ENCODE assay signal across 8 cellular contexts in genomic region chr20:23441850-23442313, GRCh38. TPM values are rescaled to one million over a fixed set of nuclear protein-coding genes. Genes with fewer than 3 reads are reported as not detected.
A peak's percentile ranks its signal among the peaks of the same experiment; 100 is the strongest.
DNase-seq lines count a peak whose midpoint lies in the region; ATAC-seq and TF ChIP-seq lines count a peak whose summit lies in the region.

No MANE protein-coding gene starts in this region.

- H3K9me3 Mint-ChIP-seq in activated naive CD8-positive, alpha-beta T cell treated with anti-CD3 and anti-CD28 coated beads, Interleukin-2, amount 50 U/mL, for 24 hours: no peaks in the 10 kb centered on the region

- H3K9me3 ChIP-seq in psoas muscle: no peaks in the 10 kb centered on the region

- intact Hi-C loops in left cardiac atrium (cut with DNase I): loop anchor here (5.0 to 10.0 kb wide), 2 partner anchors 160 to 163 kb away; partner anchors contain the start of gene CST9 (in 1 of the 2)
- intact Hi-C loops in psoas muscle (cut with DNase I): loop anchor here (2.0 to 10.0 kb wide), 4 partner anchors 165 to 555 kb away; partner anchors contain the start of gene CST9 (in 1 of the 2)

- WGBS in psoas muscle, 3 donors: 13 to 19% (median 17%) methylated on average over 8 of the region's 8 CpGs

- no peak overlapping the region for H3K4me3 Mint-ChIP-seq in activated naive CD8-positive, alpha-beta T cell treated with anti-CD3 and anti-CD28 coated beads, Interleukin-2, amount 50 U/mL, for 24 hours

- no peaks in the 10 kb centered on the region for H3K36me3 Mint-ChIP-seq in activated naive CD8-positive, alpha-beta T cell treated with anti-CD3 and anti-CD28 coated beads, Interleukin-2, amount 50 U/mL, for 24 hours (ENCODE audit: low read depth)

- H3K4me1 ChIP-seq in psoas muscle: no peaks in the 10 kb centered on the region

- H3K36me3 ChIP-seq in psoas muscle (ENCODE audit: insufficient read depth in 1 of 2, low read depth in 1 of 2): no peaks in the 10 kb centered on the region

- H3K4me1 Mint-ChIP-seq in activated naive CD8-positive, alpha-beta T cell treated with anti-CD3 and anti-CD28 coated beads, Interleukin-2, amount 50 U/mL, for 24 hours: no peaks in the 10 kb centered on the region

- DNase-seq in DMS 273 (lab: John Stamatoyannopoulos, UW; ENCODE audit: unreplicated experiment): peak; percentile 90
- DNase-seq in LoVo (ENCODE audit: low spot score): peak; percentile 53
- DNase-seq in activated naive CD8-positive, alpha-beta T cell treated with anti-CD3 and anti-CD28 coated beads, Interleukin-2, amount 50 U/mL, for 24 hours: peak; percentile 72
- DNase-seq in left cardiac atrium: peak; percentile 60
- DNase-seq in psoas muscle: peak; percentile 46 to 61

- H3K27ac ChIP-seq in psoas muscle: no peak overlapping the region

- peak; percentile 86 for TF ChIP-seq CTCF in psoas muscle (IDR thresholded peaks at IDR 0.05)

- no peak overlapping the region for H3K27ac Mint-ChIP-seq in activated naive CD8-positive, alpha-beta T cell treated with anti-CD3 and anti-CD28 coated beads, Interleukin-2, amount 50 U/mL, for 24 hours

- H3K27me3 Mint-ChIP-seq in activated naive CD8-positive, alpha-beta T cell treated with anti-CD3 and anti-CD28 coated beads, Interleukin-2, amount 50 U/mL, for 24 hours: peaks cover 1% of the 10 kb centered on the region

- no peak overlapping the region for H3K4me3 ChIP-seq in psoas muscle

- peak; percentile 65 for ATAC-seq in GM21423 (IDR thresholded peaks at IDR 0.05; ENCODE audit: unreplicated experiment)
- ATAC-seq in SK-N-SH treated with all-trans-retinoic acid at 6 μM for 48 hours: peak; percentile 89
- peak; percentile 83 for ATAC-seq in activated naive CD8-positive, alpha-beta T cell treated with anti-CD3 and anti-CD28 coated beads, Interleukin-2, amount 50 U/mL, for 24 hours
- peak; percentile 66 to 82 for ATAC-seq in left cardiac atrium
- peak; percentile 70 to 88 (median 82) for ATAC-seq in psoas muscle
- no peak for ATAC-seq in HG02938 (IDR thresholded peaks at IDR 0.05; ENCODE audit: unreplicated experiment)

- no peaks in the 10 kb centered on the region for H3K27me3 ChIP-seq in psoas muscle (ENCODE audit: insufficient read depth in 3 of 3, low read length in 2 of 3)

TF ChIP-seq in SK-N-SH treated with all-trans-retinoic acid at 6 μM for 48 hours, 23 proteins besides CTCF, POLR2A, EP300 and RAD21:
- TF ChIP-seq POU6F1 (CRISPR knock-in tag; IDR thresholded peaks at IDR 0.05; ENCODE audit: borderline replicate concordance, low read depth) (no peak), CSDC2 (CRISPR knock-in tag; IDR thresholded peaks at IDR 0.05) (no peak), RARB (CRISPR knock-in tag; IDR thresholded peaks at IDR 0.05) (no peak), BACH2 (CRISPR knock-in tag; IDR thresholded peaks at IDR 0.05; ENCODE audit: borderline replicate concordance) (no peak), ESRRG (CRISPR knock-in tag; IDR thresholded peaks at IDR 0.05) (no peak), ISL1 (CRISPR knock-in tag; IDR thresholded peaks at IDR 0.05) (no peak), CSRNP3 (CRISPR knock-in tag; IDR thresholded peaks at IDR 0.05) (no peak), ZNF70 (CRISPR knock-in tag; IDR thresholded peaks at IDR 0.05) (no peak), PPARA (CRISPR knock-in tag; IDR thresholded peaks at IDR 0.05; ENCODE audit: borderline replicate concordance) (no peak), SNAI2 (CRISPR knock-in tag; IDR thresholded peaks at IDR 0.05) (no peak), OSR1 (CRISPR knock-in tag; IDR thresholded peaks at IDR 0.05) (no peak)
- TF ChIP-seq, protein P1, sequence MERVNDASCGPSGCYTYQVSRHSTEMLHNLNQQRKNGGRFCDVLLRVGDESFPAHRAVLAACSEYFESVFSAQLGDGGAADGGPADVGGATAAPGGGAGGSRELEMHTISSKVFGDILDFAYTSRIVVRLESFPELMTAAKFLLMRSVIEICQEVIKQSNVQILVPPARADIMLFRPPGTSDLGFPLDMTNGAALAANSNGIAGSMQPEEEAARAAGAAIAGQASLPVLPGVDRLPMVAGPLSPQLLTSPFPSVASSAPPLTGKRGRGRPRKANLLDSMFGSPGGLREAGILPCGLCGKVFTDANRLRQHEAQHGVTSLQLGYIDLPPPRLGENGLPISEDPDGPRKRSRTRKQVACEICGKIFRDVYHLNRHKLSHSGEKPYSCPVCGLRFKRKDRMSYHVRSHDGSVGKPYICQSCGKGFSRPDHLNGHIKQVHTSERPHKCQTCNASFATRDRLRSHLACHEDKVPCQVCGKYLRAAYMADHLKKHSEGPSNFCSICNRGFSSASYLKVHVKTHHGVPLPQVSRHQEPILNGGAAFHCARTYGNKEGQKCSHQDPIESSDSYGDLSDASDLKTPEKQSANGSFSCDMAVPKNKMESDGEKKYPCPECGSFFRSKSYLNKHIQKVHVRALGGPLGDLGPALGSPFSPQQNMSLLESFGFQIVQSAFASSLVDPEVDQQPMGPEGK (CRISPR knock-in tag; IDR thresholded peaks at IDR 0.05; ENCODE audit: borderline replicate concordance): no peak

RNA-seq across cellular contexts. Expression of gene CSTL1, which starts 2.4 kb away (rescaled TPM):
- total RNA-seq in left cardiac atrium (not detected), psoas muscle (not detected)
- not detected for polyA plus RNA-seq in psoas muscle

RNA-seq across cellular contexts. Expression of gene CST11, which starts 10.8 kb away (rescaled TPM):
- not detected for total RNA-seq in left cardiac atrium
- not detected for total RNA-seq in psoas muscle
- not detected for polyA plus RNA-seq in psoas muscle

RNA-seq across cellular contexts. Expression of gene NAPB, which starts 20.6 kb away (rescaled TPM):
- total RNA-seq in left cardiac atrium (1 to 10 TPM; 4.9 to 7.2 TPM), psoas muscle (1 to 10 TPM; 2.5 to 5.0 (median 3.5) TPM)
- polyA plus RNA-seq in psoas muscle: 10 to 100 TPM in 1 of 3 donors, 1 to 10 TPM in 2; 1.8 to 12.3 (median 3.0) TPM

RNA-seq across cellular contexts. Expression of gene CST8, which starts 49.0 kb away (rescaled TPM):
- total RNA-seq in left cardiac atrium: not detected
- not detected for total RNA-seq in psoas muscle
- not detected for polyA plus RNA-seq in psoas muscle
